Comparison of ENCODE assay signal across 8 cellular contexts in the genomic region with DNA sequence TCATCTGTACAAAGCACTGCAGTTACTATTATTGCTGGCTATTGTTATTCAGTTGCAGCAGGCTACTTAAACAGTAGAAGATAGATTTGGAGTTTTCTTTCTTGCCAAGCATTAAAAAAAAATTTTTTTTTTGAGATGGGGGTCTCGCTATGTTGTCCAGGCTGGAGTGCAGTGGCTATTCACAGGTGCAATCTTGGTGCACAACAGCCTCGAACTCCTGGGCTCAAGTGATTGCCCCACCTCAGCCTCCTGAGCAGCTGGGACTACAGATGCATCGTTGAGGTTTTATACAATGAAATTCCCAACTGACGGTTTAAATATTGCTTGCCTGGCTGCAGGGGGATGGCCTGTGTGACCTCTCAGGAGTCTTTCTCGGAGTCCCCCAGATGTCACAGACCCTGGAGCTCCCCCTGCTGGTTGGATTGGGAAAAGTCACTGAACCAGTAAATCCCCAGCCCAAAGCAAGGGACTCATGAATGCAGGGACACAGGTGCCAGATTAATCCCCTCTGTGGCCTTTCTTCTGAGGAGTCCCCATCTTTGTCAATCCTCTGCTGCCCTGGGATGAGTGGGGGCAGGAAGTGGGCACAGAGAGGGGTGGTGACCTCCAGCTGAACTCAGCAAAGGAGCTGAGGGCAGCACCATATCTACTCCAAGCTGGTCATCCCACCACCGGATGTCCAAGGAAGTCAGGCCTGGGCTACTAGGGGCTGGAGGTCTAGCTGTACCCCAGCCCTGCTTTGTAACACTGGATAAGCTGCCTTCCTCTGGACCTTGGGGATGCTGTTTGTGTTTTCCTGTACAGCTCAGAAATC.
A peak's percentile ranks its signal among the peaks of the same experiment; 100 is the strongest.
DNase-seq lines count a peak whose midpoint lies in the region; ATAC-seq and TF ChIP-seq lines count a peak whose summit lies in the region.

No MANE protein-coding gene starts in this region.

- H3K4me3 ChIP-seq in GM12865 (ENCODE audit: low read depth, low read length) (no peak overlapping the region), choroid plexus epithelial cell (ENCODE audit: low read depth, low read length) (no peak overlapping the region)

- DNase-seq in GM12865 (ENCODE audit: low read depth) (peak; percentile 64), NCI-H1105 (lab: John Stamatoyannopoulos, UW) (peak; percentile 2), choroid plexus epithelial cell (ENCODE audit: low read depth) (peak; percentile 60), left lobe of liver (ENCODE audit: low spot score) (peak; percentile 75), OCI-M2 (lab: John Stamatoyannopoulos, UW; ENCODE audit: unreplicated experiment) (no peak)
- DNase-seq in activated CD4-positive, alpha-beta T cell treated with anti-CD3 and anti-CD28 coated beads for 48 hours: peak; percentile 87
- peak; percentile 70 to 89 for DNase-seq in stimulated activated CD4-positive, alpha-beta T cell treated with anti-CD3 and anti-CD28 coated beads, Interleukin-4, amount 100 ng/mL, for 48 hours (ENCODE audit: low read depth in 2 of 2)

- ATAC-seq in left lobe of liver (peak; percentile 91), HG03378 (IDR thresholded peaks at IDR 0.05; ENCODE audit: unreplicated experiment) (no peak)

- TF ChIP-seq CTCF in GM12865 (IDR thresholded peaks at IDR 0.05; ENCODE audit: insufficient read depth, low read depth, low read length, missing control alignments) (peak; percentile 79), choroid plexus epithelial cell (conservative IDR thresholded peaks at IDR 0.05; ENCODE audit: low read depth, low read length) (peak; percentile 89)
